Comparison of ENCODE assay signal across 8 cellular contexts in genomic region chr15:39920510-39921273, GRCh38. TPM values are rescaled to one million over a fixed set of nuclear protein-coding genes. Genes with fewer than 3 reads are reported as not detected.
A peak's percentile ranks its signal among the peaks of the same experiment; 100 is the strongest.
DNase-seq lines count a peak whose midpoint lies in the region; ATAC-seq and TF ChIP-seq lines count a peak whose summit lies in the region.

No MANE protein-coding gene starts in this region.

- H3K27me3 ChIP-seq in foreskin keratinocyte (no peaks in the 10 kb centered on the region), neuron (ENCODE audit: insufficient read depth, low read length) (peaks cover 61% of the 10 kb centered on the region), subcutaneous abdominal adipose tissue (ENCODE audit: control insufficient read depth in 5 of 5, insufficient read depth in 4 of 5, low read length in 5 of 5) (peaks cover 3 to 12% (median 10%) of the 10 kb centered on the region in 5 donors)

- peak overlapping the region in 4 of 5 donors; percentile 53 to 76 (median 72) for H3K9ac ChIP-seq in subcutaneous abdominal adipose tissue (ENCODE audit: low read length in 5 of 5)

- H3K9me3 ChIP-seq in neuron (ENCODE audit: low read length) (peaks cover 10% of the 10 kb centered on the region), subcutaneous abdominal adipose tissue (ENCODE audit: control insufficient read depth in 5 of 5, low read length in 5 of 5) (no peaks in the 10 kb centered on the region)

- H3K27ac ChIP-seq in foreskin keratinocyte = peak overlapping the region; percentile 62
- peak overlapping the region; percentile 76 for H3K27ac ChIP-seq in subcutaneous abdominal adipose tissue (ENCODE audit: low read depth, low read length)

- H3K4me3 ChIP-seq in neuron (ENCODE audit: low read length) = peak overlapping the region; percentile 10
- H3K4me3 ChIP-seq in subcutaneous abdominal adipose tissue (ENCODE audit: low read depth in 1 of 5, low read length in 5 of 5) = peak overlapping the region; percentile 69 to 81 (median 81)

- H3K36me3 ChIP-seq in neuron (ENCODE audit: insufficient read depth, low read length) (no peaks in the 10 kb centered on the region), subcutaneous abdominal adipose tissue (ENCODE audit: control insufficient read depth in 5 of 5, insufficient read depth in 5 of 5, low read length in 5 of 5) (no peaks in the 10 kb centered on the region)

- H2AFZ ChIP-seq in neuron (ENCODE audit: low read depth, low read length) = peak overlapping the region; percentile 81

- peak; percentile 72 for ATAC-seq in GM21367 (IDR thresholded peaks at IDR 0.05; ENCODE audit: unreplicated experiment)
- ATAC-seq in foreskin keratinocyte = peak; percentile 63

- DNase-seq in Caki2 (ENCODE audit: low read depth) (peak; percentile 83), HT1080 (ENCODE audit: low read depth) (peak; percentile 75), RPMI7951 (ENCODE audit: low read depth) (peak; percentile 86), activated gamma-delta T cell treated with Interleukin-2 at 50 U/mL for 16 hours (peak; percentile 68), foreskin keratinocyte (peak; percentile 40 to 53)

- H3K4me1 ChIP-seq in foreskin keratinocyte (peaks cover 11% of the 10 kb centered on the region), neuron (ENCODE audit: insufficient read depth, low read length) (no peaks in the 10 kb centered on the region), subcutaneous abdominal adipose tissue (ENCODE audit: control insufficient read depth in 5 of 5, insufficient read depth in 5 of 5, low read length in 5 of 5) (peaks cover 0 to 21% (median 18%) of the 10 kb centered on the region in 5 donors)

- TF ChIP-seq CTCF in foreskin keratinocyte (conservative IDR thresholded peaks at IDR 0.05) = peak; percentile 31

- in situ Hi-C loops in Caki2 (cut with HindIII; ENCODE audit: low pct_unique_long_range_greater_than_20kb, low sequenced_read_pairs) = no loop called here

RNA-seq across cellular contexts. Expression of gene GPR176, which starts 0.6 kb away (rescaled TPM):
- 8.1 and 9.6 TPM in 2 replicates for total RNA-seq in Caki2 (2014; rRNA removed; shearing (Covaris generic); ENCODE audit: low replicate concordance)
- 50.0 and 58.1 TPM in 2 replicates for total RNA-seq in HT1080 (2014; rRNA removed; shearing (Covaris generic))
- polyA plus RNA-seq in HT1080 (2015; cell fraction: cytosol; rRNA removed) = 39.6 and 42.7 TPM in 2 replicates
- polyA plus RNA-seq in HT1080 (2015; cell fraction: nucleus; rRNA removed) = 22.3 and 22.9 TPM in 2 replicates
- total RNA-seq in RPMI7951 (2014; rRNA removed; shearing (Covaris generic)) = 44.5 and 50.8 TPM in 2 replicates
- total RNA-seq in foreskin keratinocyte = 46.2 and 49.1 TPM in 2 replicates
- polyA plus RNA-seq in foreskin keratinocyte = 18.3 and 23.0 TPM in 2 replicates

RNA-seq across cellular contexts. Expression of gene EIF2AK4, which starts 13.2 kb away (rescaled TPM):
- 33.6 and 52.4 TPM in 2 replicates for total RNA-seq in Caki2 (2014; rRNA removed; shearing (Covaris generic); ENCODE audit: low replicate concordance)
- 57.7 and 65.6 TPM in 2 replicates for total RNA-seq in HT1080 (2014; rRNA removed; shearing (Covaris generic))
- polyA plus RNA-seq in HT1080 (2015; cell fraction: cytosol; rRNA removed) = 61.2 and 77.3 TPM in 2 replicates
- polyA plus RNA-seq in HT1080 (2015; cell fraction: nucleus; rRNA removed) = 40.0 and 44.4 TPM in 2 replicates
- 63.6 and 77.9 TPM in 2 replicates for total RNA-seq in RPMI7951 (2014; rRNA removed; shearing (Covaris generic))
- total RNA-seq in foreskin keratinocyte = 88.4 and 101 TPM in 2 replicates
- polyA plus RNA-seq in foreskin keratinocyte = 52.0 and 64.4 TPM in 2 replicates

Comparison
In these comparisons a context has a peak if more than half of its experiments do, and no peak if none do; other contexts are left out.
1. Peak in every context shown above with its lines: DNase-seq, ATAC-seq, H3K4me3 ChIP-seq and H3K27ac ChIP-seq.